Comparison of ENCODE assay signal across 1 cellular context in genomic region chr1:49694251-49694827, GRCh38.
A peak's percentile ranks its signal among the peaks of the same experiment; 100 is the strongest.
TF ChIP-seq lines count a peak whose summit lies in the region.

No MANE protein-coding gene starts in this region.

TF ChIP-seq in SK-N-SH treated with all-trans-retinoic acid at 6 μM for 48 hours, 23 proteins besides CTCF, POLR2A, EP300 and RAD21 (continued from another document):
- TF ChIP-seq TSHZ2 (CRISPR knock-in tag; IDR thresholded peaks at IDR 0.05), result peak; percentile 97
- TF ChIP-seq SNAI2 (CRISPR knock-in tag; IDR thresholded peaks at IDR 0.05), result peak; percentile 79; the same call in 1 of the 2 replicates
